15 cellular contexts compared by ENCODE assay signal in the genomic region with DNA sequence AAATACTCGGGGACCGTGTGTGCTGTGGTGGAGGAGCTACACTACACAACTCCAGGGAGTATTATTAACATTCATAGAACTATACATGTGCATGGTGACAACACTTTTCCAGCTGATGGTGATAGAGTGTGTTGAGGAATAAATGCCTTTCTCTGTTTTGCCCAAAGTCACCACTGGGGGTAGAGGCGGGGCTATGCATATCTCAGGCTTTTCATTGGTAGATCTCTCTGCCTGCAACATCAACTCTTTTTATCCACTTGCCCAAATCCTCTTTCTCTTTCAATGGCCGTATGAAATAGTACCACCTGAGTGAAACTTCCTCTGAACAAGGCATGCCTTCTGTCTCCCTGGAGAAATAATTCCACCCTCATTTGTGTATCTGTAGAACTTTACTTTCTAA.
DNase-seq lines count a peak whose midpoint lies in the region; ATAC-seq and TF ChIP-seq lines count a peak whose summit lies in the region.
"Had no signal": no experiment of that assay in that cellular context is flagged by ENCODE, and none has a peak within 500 bp of the region (broad histone marks: within the 10 kb centered on the region; RNA-seq: fewer than 3 reads in every experiment).

No MANE protein-coding gene starts in this region.

- ATAC-seq in GM18868 (IDR thresholded peaks at IDR 0.05; ENCODE audit: unreplicated experiment) (peak; percentile 80), HG03354 (IDR thresholded peaks at IDR 0.05; ENCODE audit: poor library complexity, severe bottlenecking, unreplicated experiment) (peak; percentile 84)

- H3K4me3 ChIP-seq in endodermal cell (ENCODE audit: low read length) (no peak overlapping the region), smooth muscle cell (no peak overlapping the region)
- H3K4me3 ChIP-seq: lung, testis had no signal

- H2AFZ ChIP-seq in smooth muscle cell (ENCODE audit: low read depth): no peak overlapping the region

- no peaks in the 10 kb centered on the region for H3K36me3 Mint-ChIP-seq in endodermal cell (ENCODE audit: low read depth)
- no peaks in the 10 kb centered on the region for H3K36me3 Mint-ChIP-seq in osteocyte (ENCODE audit: unreplicated experiment)

- H3K36me3 ChIP-seq in endodermal cell (ENCODE audit: control insufficient read depth, insufficient read depth, low read length) (peaks cover 3% of the 10 kb centered on the region), smooth muscle cell (ENCODE audit: low read depth) (no peaks in the 10 kb centered on the region)

- no peaks in the 10 kb centered on the region for H3K9me3 Mint-ChIP-seq in endodermal cell
- H3K9me3 Mint-ChIP-seq in osteocyte (ENCODE audit: unreplicated experiment): no peaks in the 10 kb centered on the region
- H3K9me3 Mint-ChIP-seq: central memory CD8-positive, alpha-beta T cell had no signal

- no peak overlapping the region for H3K27ac Mint-ChIP-seq in endodermal cell
- no peak overlapping the region for H3K27ac Mint-ChIP-seq in osteocyte (ENCODE audit: unreplicated experiment)

- no peaks in the 10 kb centered on the region for H4K20me1 ChIP-seq in smooth muscle cell (ENCODE audit: low read depth)

- DNase-seq in endodermal cell (peak; percentile 71), osteocyte (ENCODE audit: extremely low spot score, unreplicated experiment) (no peak), smooth muscle cell (lab: John Stamatoyannopoulos, UW; ENCODE audit: unreplicated experiment) (no peak), NCI-H510A treated with DMSO at 0.1 percent for 48 hours (lab: John Stamatoyannopoulos, UW) (no peak)
- no peak for DNase-seq in stimulated activated CD4-positive, alpha-beta T cell treated with anti-CD3 and anti-CD28 coated beads, Interleukin-1b, Interleukin-23, amount 100 ng/mL, for 48 hours
- DNase-seq: AML-193, NCI-H1436, posterior cingulate gyrus, testis had no signal

- no peaks in the 10 kb centered on the region for H3F3A ChIP-seq in smooth muscle cell (ENCODE audit: low read depth)

- no peak overlapping the region for H3K4me2 ChIP-seq in smooth muscle cell

- no peak overlapping the region for H3K4me3 Mint-ChIP-seq in endodermal cell
- H3K4me3 Mint-ChIP-seq in osteocyte (ENCODE audit: unreplicated experiment): no peak overlapping the region
- H3K4me3 Mint-ChIP-seq: central memory CD8-positive, alpha-beta T cell had no signal

- H3K9me3 ChIP-seq in endodermal cell (ENCODE audit: control insufficient read depth, low read length) (no peaks in the 10 kb centered on the region), smooth muscle cell (replicated peaks; ENCODE audit: low read depth) (no peaks in the 10 kb centered on the region)
- H3K9me3 ChIP-seq: testis had no signal

- H3K4me1 ChIP-seq in endodermal cell (ENCODE audit: control insufficient read depth, insufficient read depth, low read length) (no peaks in the 10 kb centered on the region), smooth muscle cell (ENCODE audit: low read depth) (peaks cover 5% of the 10 kb centered on the region)
- H3K4me1 ChIP-seq: testis had no signal

- H3K27ac ChIP-seq in 22Rv1 (no peak overlapping the region), endodermal cell (ENCODE audit: low read depth, low read length) (no peak overlapping the region), smooth muscle cell (ENCODE audit: low read depth) (no peak overlapping the region)
- H3K27ac ChIP-seq: HL-60, testis had no signal

- H3K9ac ChIP-seq in endodermal cell (ENCODE audit: extremely low read depth, low read length, poor library complexity, severe bottlenecking) (no peak overlapping the region), smooth muscle cell (ENCODE audit: low read depth) (no peak overlapping the region)

- H3K79me2 ChIP-seq in smooth muscle cell (ENCODE audit: low read depth): no peaks in the 10 kb centered on the region

- H3K4me1 Mint-ChIP-seq in endodermal cell: peaks cover 23% of the 10 kb centered on the region
- H3K4me1 Mint-ChIP-seq in osteocyte (ENCODE audit: unreplicated experiment): no peaks in the 10 kb centered on the region
- H3K4me1 Mint-ChIP-seq: central memory CD8-positive, alpha-beta T cell had no signal

- H3K27me3 ChIP-seq in endodermal cell (ENCODE audit: control insufficient read depth, insufficient read depth, low read length, poor library complexity, severe bottlenecking) (peaks cover 37% of the 10 kb centered on the region), smooth muscle cell (ENCODE audit: low read depth) (peaks cover 19% of the 10 kb centered on the region)
- H3K27me3 ChIP-seq: testis had no signal

- 72 to 83% methylated on average over 2 to 4 of the region's 4 CpGs for WGBS in endodermal cell (ENCODE audit: insufficient coverage in 1 of 2, insufficient read length in 1 of 2), 2 experiments
- 90% methylated on average over 4 of the region's 4 CpGs for WGBS in smooth muscle cell (ENCODE audit: low lambda C conversion rate)

- H3K27me3 Mint-ChIP-seq in endodermal cell (ENCODE audit: insufficient read depth): peaks cover 28% of the 10 kb centered on the region
- peaks cover 7% of the 10 kb centered on the region for H3K27me3 Mint-ChIP-seq in osteocyte (ENCODE audit: unreplicated experiment)
- H3K27me3 Mint-ChIP-seq: central memory CD8-positive, alpha-beta T cell had no signal

- TF ChIP-seq CTCF in 22Rv1 (IDR thresholded peaks at IDR 0.05): peak; percentile 31
- peak; percentile 67 for TF ChIP-seq CTCF in endodermal cell (conservative IDR thresholded peaks at IDR 0.05)
- TF ChIP-seq CTCF in osteocyte (IDR thresholded peaks at IDR 0.05): no peak
- no peak for TF ChIP-seq CTCF in smooth muscle cell (IDR thresholded peaks at IDR 0.05; ENCODE audit: borderline replicate concordance, insufficient read depth, poor library complexity, severe bottlenecking)

Comparison
In these comparisons a context has a peak if more than half of its experiments do, and no peak if none do; other contexts are left out.
1. CTCF ChIP-seq: peak in 22Rv1 (single experiment) and endodermal cell (single experiment); none in osteocyte (single experiment) and smooth muscle cell (single experiment).